Comparison of ENCODE assay signal across 19 cellular contexts in the genomic region with DNA sequence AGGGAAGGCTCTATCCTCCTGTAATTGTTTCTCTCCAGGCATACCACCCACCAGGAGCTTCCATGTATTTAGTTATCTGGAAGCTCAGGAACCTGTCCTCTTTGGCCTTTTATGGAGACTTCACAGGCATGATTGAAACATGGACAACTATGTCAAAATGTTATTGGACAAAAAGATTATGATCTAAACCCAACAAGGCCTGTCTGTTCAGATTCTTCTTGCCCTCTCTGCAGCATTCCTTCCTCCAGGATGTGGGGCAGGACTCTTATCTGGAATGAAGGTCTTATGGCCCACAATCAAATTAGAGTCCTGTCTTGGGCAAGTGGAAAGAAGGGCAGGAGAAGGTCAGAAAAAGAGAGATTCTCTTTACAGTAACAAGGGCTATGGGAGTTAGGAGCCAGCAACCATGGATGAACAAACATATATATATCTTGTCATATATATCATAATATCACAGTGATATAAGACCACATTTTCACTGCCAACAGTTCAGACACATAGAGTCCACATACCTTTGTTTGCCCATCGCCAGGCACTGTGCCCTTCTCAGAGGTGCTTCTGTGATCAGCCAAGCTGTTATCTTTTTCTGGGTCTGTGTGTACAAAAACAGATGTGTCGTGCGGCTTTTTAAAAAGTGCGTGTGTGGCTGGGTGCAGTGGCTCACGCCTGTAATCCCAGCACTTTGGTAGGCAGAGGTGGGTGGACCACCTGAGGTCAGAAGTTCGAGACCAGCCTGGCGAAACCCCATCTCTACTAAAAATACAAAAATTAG. TPM values are rescaled to one million over a fixed set of nuclear protein-coding genes. Genes with fewer than 3 reads are reported as not detected.
A peak's percentile ranks its signal among the peaks of the same experiment; 100 is the strongest.
DNase-seq lines count a peak whose midpoint lies in the region; ATAC-seq and TF ChIP-seq lines count a peak whose summit lies in the region.
"Had no signal": no experiment of that assay in that cellular context is flagged by ENCODE, and none has a peak within 500 bp of the region (broad histone marks: within the 10 kb centered on the region; RNA-seq: fewer than 3 reads in every experiment).

No MANE protein-coding gene starts in this region.

- 0 out of 2 replicates have a peak overlapping the region, but pooled peaks have one; percentile 9 for H3K4ac ChIP-seq in IMR-90 (ENCODE audit: low read depth, low read length)

- H2BK20ac ChIP-seq in IMR-90 (ENCODE audit: low read depth, low read length) = no peak overlapping the region; the same call in 1 of the 2 replicates

- DNase-seq in right cardiac atrium = no peak
- DNase-seq in Right ventricle myocardium superior = no peak
- DNase-seq in IMR-90 = no peak
- no peak for DNase-seq in dorsolateral prefrontal cortex
- DNase-seq in type B pancreatic cell (ENCODE audit: extremely low spot score, unreplicated experiment) = no peak
- DNase-seq in UCSD-AML1 (lab: John Stamatoyannopoulos, UW; ENCODE audit: unreplicated experiment) = no peak
- DNase-seq in activated CD4-positive, alpha-beta T cell treated with anti-CD3 and anti-CD28 coated beads, Interleukin-2, amount 10 ng/mL, durations not matched to agents 7 days and 5 days = no peak
- DNase-seq in activated CD8-positive, alpha-beta memory T cell treated with anti-CD3 and anti-CD28 coated beads, Interleukin-2, amount 10 ng/mL, durations not matched to agents 7 days and 5 days = no peak
- DNase-seq: DND-41, GF-D8, GM23248, HCEC 1CT, KG1, NCI-H1048, NCI-H146, NCI-H2081, NCI-H510A treated with DMSO at 0.1 percent for 48 hours, NCI-H82, PC-3 had no signal

- H3K4me1 ChIP-seq in right cardiac atrium (ENCODE audit: control insufficient read depth, insufficient read depth, low read length) (peaks cover 8% of the 10 kb centered on the region), IMR-90 (ENCODE audit: control insufficient read depth, insufficient read depth, low read length) (peaks cover 22% of the 10 kb centered on the region)

- ATAC-seq in right cardiac atrium (no peak), Right ventricle myocardium superior (ENCODE audit: poor library complexity) (no peak), IMR-90 (ENCODE audit: low read depth) (no peak)
- no peak for ATAC-seq in activated CD8-positive, alpha-beta memory T cell treated with anti-CD3 and anti-CD28 coated beads, Interleukin-2, amount 10 ng/mL, durations not matched to agents 7 days and 5 days
- ATAC-seq: PC-3 had no signal

- no peak overlapping the region for H3K18ac ChIP-seq in IMR-90 (ENCODE audit: low read depth, low read length)

- peaks cover 20 to 45% of the 10 kb centered on the region in 2 experiments for H3K79me1 ChIP-seq in IMR-90 (ENCODE audit: low read depth in 1 of 2, low read length in 2 of 2)

- H4K20me1 ChIP-seq in IMR-90 (ENCODE audit: insufficient read depth, low read length) = peaks cover 13% of the 10 kb centered on the region; the same call in 1 of the 2 replicates

- H2AK9ac ChIP-seq in IMR-90 (replicated peaks; ENCODE audit: low read depth, low read length, poor library complexity) = no peak overlapping the region

- peaks cover 7% of the 10 kb centered on the region for H3K36me3 Mint-ChIP-seq in type B pancreatic cell
- peaks cover 53% of the 10 kb centered on the region for H3K36me3 Mint-ChIP-seq in activated CD4-positive, alpha-beta T cell treated with anti-CD3 and anti-CD28 coated beads, Interleukin-2, amount 10 ng/mL, durations not matched to agents 7 days and 5 days (ENCODE audit: low read depth)
- peaks cover 25% of the 10 kb centered on the region for H3K36me3 Mint-ChIP-seq in activated CD8-positive, alpha-beta memory T cell treated with anti-CD3 and anti-CD28 coated beads, Interleukin-2, amount 10 ng/mL, durations not matched to agents 7 days and 5 days

- intact Hi-C loops in right cardiac atrium (cut with DNase I) = no loop called here
- intact Hi-C loops in Right ventricle myocardium superior (cut with DNase I) = no loop called here
- intact Hi-C loops in IMR-90 (cut with micrococcal nuclease) = no loop called here
- intact Hi-C loops in dorsolateral prefrontal cortex (cut with DNase I) = no loop called here

- TF ChIP-seq POLR2A in IMR-90 (IDR thresholded peaks at IDR 0.05; ENCODE audit: low read depth, low read length) = no peak

- H3K27me3 ChIP-seq in right cardiac atrium (ENCODE audit: control insufficient read depth, insufficient read depth) = no peaks in the 10 kb centered on the region
- H3K27me3 ChIP-seq in IMR-90 (ENCODE audit: control insufficient read depth, insufficient read depth, low read length) = no peaks in the 10 kb centered on the region
- H3K27me3 ChIP-seq in dorsolateral prefrontal cortex = no peaks in the 10 kb centered on the region

- no peak overlapping the region for H4K5ac ChIP-seq in IMR-90 (ENCODE audit: low read depth, low read length)

- H3K27ac Mint-ChIP-seq in type B pancreatic cell = peak overlapping the region; percentile 59
- no peak overlapping the region for H3K27ac Mint-ChIP-seq in activated CD4-positive, alpha-beta T cell treated with anti-CD3 and anti-CD28 coated beads, Interleukin-2, amount 10 ng/mL, durations not matched to agents 7 days and 5 days
- H3K27ac Mint-ChIP-seq in activated CD8-positive, alpha-beta memory T cell treated with anti-CD3 and anti-CD28 coated beads, Interleukin-2, amount 10 ng/mL, durations not matched to agents 7 days and 5 days = no peak overlapping the region

- H3K27ac ChIP-seq in right cardiac atrium (ENCODE audit: low read length) (peak overlapping the region; percentile 8), IMR-90 (ENCODE audit: insufficient read depth, low read length) (no peak overlapping the region), dorsolateral prefrontal cortex (peak overlapping the region in 46 of 59 donors; percentile 6 to 98 (median 85))
- H3K27ac ChIP-seq: GM23248 had no signal

- no peak overlapping the region for H2BK5ac ChIP-seq in IMR-90 (ENCODE audit: low read depth, low read length, poor library complexity, severe bottlenecking)

- H3K9ac ChIP-seq in IMR-90 (ENCODE audit: low read depth, low read length) = no peak overlapping the region
- H3K9ac ChIP-seq: GM23248 had no signal

- in situ Hi-C loops in IMR-90 (cut with MboI; ENCODE audit: low sequenced_read_pairs) = no loop called here

- CTCF ChIA-PET in IMR-90 (lab: Yijun Ruan, JAX) = interaction anchor here (0.6 kb wide), 1 partner anchor 286 kb away, joined by 4 read pairs; no protein-coding TSS in a partner anchor
- CTCF ChIA-PET in activated CD4-positive, alpha-beta T cell treated with anti-CD3 and anti-CD28 coated beads, Interleukin-2, amount 10 ng/mL, durations not matched to agents 7 days and 5 days (lab: Charles Lee) = interaction anchor here (1.1 to 5.2 kb wide), 2 partner anchors 13 to 16 kb away, joined by 3 to 41 read pairs; no protein-coding TSS in a partner anchor
- CTCF ChIA-PET in activated CD8-positive, alpha-beta memory T cell treated with anti-CD3 and anti-CD28 coated beads, Interleukin-2, amount 10 ng/mL, durations not matched to agents 7 days and 5 days (lab: Charles Lee) = interaction anchor here (0.6 to 2.0 kb wide), 4 partner anchors 16 to 52 kb away, joined by 3 to 4 read pairs (median 4); no protein-coding TSS in a partner anchor

- H3K4me3 ChIP-seq in right cardiac atrium (ENCODE audit: low read length) (no peak overlapping the region), IMR-90 (ENCODE audit: insufficient read depth, low read depth, low read length) (no peak overlapping the region), dorsolateral prefrontal cortex (no peak overlapping the region)
- H3K4me3 ChIP-seq: GM23248 had no signal

- H3K9me3 ChIP-seq in right cardiac atrium (ENCODE audit: control insufficient read depth, low read length) (no peaks in the 10 kb centered on the region), IMR-90 (ENCODE audit: control insufficient read depth, insufficient read depth, low read length) (no peaks in the 10 kb centered on the region)

- TF ChIP-seq CTCF in IMR-90 (conservative IDR thresholded peaks at IDR 0.05; ENCODE audit: low read depth, low read length) = no peak
- no peak for TF ChIP-seq CTCF in dorsolateral prefrontal cortex (IDR thresholded peaks at IDR 0.05 in 54 of 56, conservative IDR thresholded peaks at IDR 0.05 in 2 of 56; ENCODE audit: low read depth in 1 of 56, partially characterized antibody in 56 of 56)
- TF ChIP-seq CTCF in type B pancreatic cell (conservative IDR thresholded peaks at IDR 0.05) = no peak

- no peak overlapping the region for H3K14ac ChIP-seq in IMR-90 (replicated peaks; ENCODE audit: low read depth, low read length)

- H2AK5ac ChIP-seq in IMR-90 (ENCODE audit: low read depth, low read length) = no peak overlapping the region

- no peak overlapping the region for H4K8ac ChIP-seq in IMR-90 (ENCODE audit: low read depth in 2 of 2, low read length in 2 of 2)

- no peak overlapping the region for H2AFZ ChIP-seq in IMR-90 (replicated peaks; ENCODE audit: low read length, poor library complexity)
- H2AFZ ChIP-seq: GM23248 had no signal

- peaks cover 12% of the 10 kb centered on the region for H3K36me3 ChIP-seq in IMR-90 (ENCODE audit: control insufficient read depth, insufficient read depth, low read length)

- peaks cover 45% of the 10 kb centered on the region for H3K9me1 ChIP-seq in IMR-90 (ENCODE audit: insufficient read depth, low read length)

- no peak overlapping the region for H3K4me2 ChIP-seq in IMR-90 (ENCODE audit: low read depth, low read length)

- POLR2A ChIA-PET in IMR-90 (lab: Charles Lee; ENCODE audit: unreplicated experiment) = no interaction called here
- POLR2A ChIA-PET in activated CD4-positive, alpha-beta T cell treated with anti-CD3 and anti-CD28 coated beads, Interleukin-2, amount 10 ng/mL, durations not matched to agents 7 days and 5 days (lab: Charles Lee) = no interaction called here

- no peak overlapping the region for H3K23ac ChIP-seq in IMR-90 (ENCODE audit: low read depth, low read length)

- no TSS peak for BruUV-seq in IMR-90 (replicated peaks; lab: Mats Ljungman, UMichigan)

- H3K56ac ChIP-seq in IMR-90 (ENCODE audit: extremely low read depth, insufficient read depth, low read length) = no peak overlapping the region

- no peak overlapping the region; the same call in 2 of the 3 replicates for H2BK15ac ChIP-seq in IMR-90 (ENCODE audit: low read depth, low read length)

- H3K27me3 Mint-ChIP-seq in type B pancreatic cell = no peaks in the 10 kb centered on the region
- no peaks in the 10 kb centered on the region for H3K27me3 Mint-ChIP-seq in activated CD4-positive, alpha-beta T cell treated with anti-CD3 and anti-CD28 coated beads, Interleukin-2, amount 10 ng/mL, durations not matched to agents 7 days and 5 days
- H3K27me3 Mint-ChIP-seq in activated CD8-positive, alpha-beta memory T cell treated with anti-CD3 and anti-CD28 coated beads, Interleukin-2, amount 10 ng/mL, durations not matched to agents 7 days and 5 days = no peaks in the 10 kb centered on the region

- dilution Hi-C loops in IMR-90 (cut with HindIII; ENCODE audit: low sequenced_read_pairs, unreplicated experiment) = no loop called here

- H3K9me3 Mint-ChIP-seq in type B pancreatic cell = no peaks in the 10 kb centered on the region
- no peaks in the 10 kb centered on the region for H3K9me3 Mint-ChIP-seq in activated CD4-positive, alpha-beta T cell treated with anti-CD3 and anti-CD28 coated beads, Interleukin-2, amount 10 ng/mL, durations not matched to agents 7 days and 5 days
- H3K9me3 Mint-ChIP-seq in activated CD8-positive, alpha-beta memory T cell treated with anti-CD3 and anti-CD28 coated beads, Interleukin-2, amount 10 ng/mL, durations not matched to agents 7 days and 5 days (ENCODE audit: low read depth) = no peaks in the 10 kb centered on the region

- no peak overlapping the region for H3K4me3 Mint-ChIP-seq in type B pancreatic cell
- no peak overlapping the region for H3K4me3 Mint-ChIP-seq in activated CD4-positive, alpha-beta T cell treated with anti-CD3 and anti-CD28 coated beads, Interleukin-2, amount 10 ng/mL, durations not matched to agents 7 days and 5 days
- no peak overlapping the region for H3K4me3 Mint-ChIP-seq in activated CD8-positive, alpha-beta memory T cell treated with anti-CD3 and anti-CD28 coated beads, Interleukin-2, amount 10 ng/mL, durations not matched to agents 7 days and 5 days

- no peak overlapping the region for H4K91ac ChIP-seq in IMR-90 (ENCODE audit: insufficient read depth, low read depth, low read length)

- peaks cover 7% of the 10 kb centered on the region for H3K4me1 Mint-ChIP-seq in type B pancreatic cell (ENCODE audit: unreplicated experiment)
- peaks cover 43% of the 10 kb centered on the region for H3K4me1 Mint-ChIP-seq in activated CD4-positive, alpha-beta T cell treated with anti-CD3 and anti-CD28 coated beads, Interleukin-2, amount 10 ng/mL, durations not matched to agents 7 days and 5 days
- peaks cover 23% of the 10 kb centered on the region for H3K4me1 Mint-ChIP-seq in activated CD8-positive, alpha-beta memory T cell treated with anti-CD3 and anti-CD28 coated beads, Interleukin-2, amount 10 ng/mL, durations not matched to agents 7 days and 5 days

- no peak for TF ChIP-seq RAD21 in IMR-90 (IDR thresholded peaks at IDR 0.05; ENCODE audit: low read length)

- no peak overlapping the region for H2BK120ac ChIP-seq in IMR-90 (ENCODE audit: low read depth, low read length)

- 81% methylated on average over 7 of the region's 7 CpGs for WGBS in right cardiac atrium
- 100% methylated on average over 3 of the region's 7 CpGs; no CpG with 5 or more reads in 1 of the 2 experiments for WGBS in IMR-90 (ENCODE audit: extremely low coverage in 2 of 2, insufficient read length in 1 of 2), 2 experiments

RNA-seq across cellular contexts. Expression of gene SUSD2, which starts 42.5 kb away (rescaled TPM):
- total RNA-seq in right cardiac atrium (1 to 10 TPM; 6.2 to 7.4 (median 7.3) TPM), Right ventricle myocardium superior (2.6 TPM), IMR-90 (2012; rRNA removed) (0.18 and 0.28 TPM in 2 replicates), dorsolateral prefrontal cortex (10 to 100 TPM in 2 of 120 experiments, 1 to 10 TPM in 96, under 1 TPM in 22; 0.41 to 16.9 (median 1.5) TPM), type B pancreatic cell (ENCODE audit: low replicate concordance) (3.7 and 5.6 TPM in 2 replicates)
- polyA plus RNA-seq in right cardiac atrium (6.7 TPM), IMR-90 (2012; rRNA removed) (1.6 and 2.4 TPM in 2 replicates)
- 1.1 and 1.9 TPM in 2 replicates for polyA plus RNA-seq in IMR-90 (2012; cell fraction: cytosol; rRNA removed)
- 1.9 and 4.1 TPM in 2 replicates for polyA plus RNA-seq in IMR-90 (2012; cell fraction: nucleus; rRNA removed; ENCODE audit: low replicate concordance)
- 1 to 10 TPM; 1.0 to 1.1 TPM for total RNA-seq in activated CD4-positive, alpha-beta T cell treated with anti-CD3 and anti-CD28 coated beads, Interleukin-2, amount 10 ng/mL, durations not matched to agents 7 days and 5 days
- total RNA-seq in activated CD8-positive, alpha-beta memory T cell treated with anti-CD3 and anti-CD28 coated beads, Interleukin-2, amount 10 ng/mL, durations not matched to agents 7 days and 5 days = under 1 TPM; 0.52 to 0.96 TPM
- total RNA-seq: GM23248 had no signal
